In the genomic region with DNA sequence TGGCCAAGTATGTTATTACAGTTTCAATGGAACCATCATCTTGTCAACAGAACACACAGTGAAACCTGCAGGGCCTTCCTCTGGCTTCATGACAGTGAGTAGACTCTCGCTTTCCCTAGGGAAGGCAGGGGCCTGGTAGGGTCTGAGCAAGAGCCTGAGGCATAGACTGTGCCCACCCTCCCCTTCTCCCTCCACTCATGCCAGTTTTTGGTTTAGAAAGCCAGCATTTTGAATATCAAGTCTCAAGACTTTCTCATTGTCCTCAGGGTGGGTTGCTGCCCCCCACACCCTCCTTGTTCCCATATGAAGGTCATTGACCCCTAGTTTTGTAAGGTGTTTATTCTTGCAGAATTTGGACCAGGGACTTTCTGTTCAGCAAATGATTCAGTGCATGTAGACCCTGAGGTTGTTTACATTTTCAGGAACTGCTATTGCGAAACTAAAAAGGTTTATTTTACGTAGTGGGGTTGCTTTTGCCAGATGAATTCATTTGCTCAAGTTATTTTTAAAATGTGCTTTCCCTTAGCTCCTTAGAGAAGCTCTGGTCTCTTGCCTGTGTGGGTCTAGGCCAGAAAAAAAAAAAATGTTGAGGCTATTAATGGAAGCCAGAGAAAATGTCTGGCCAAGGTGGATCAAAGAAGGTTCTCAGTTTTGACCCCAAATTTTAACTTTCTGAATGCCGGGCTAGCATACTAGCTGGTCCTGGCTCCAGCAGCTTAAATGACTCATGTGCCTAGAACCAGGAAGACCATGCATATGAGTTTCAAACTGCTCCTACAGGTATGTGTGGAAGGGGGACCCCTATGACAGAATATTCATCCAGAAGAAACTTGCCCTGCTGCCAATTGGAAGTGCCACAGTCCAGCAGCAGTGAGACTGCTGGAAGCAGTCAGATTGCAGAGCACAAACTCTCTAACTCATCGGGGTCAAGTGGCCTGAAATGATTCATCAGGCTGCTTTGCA, we compare ENCODE assay signal across 10 cellular contexts. TPM values are rescaled to one million over a fixed set of nuclear protein-coding genes. Genes with fewer than 3 reads are reported as not detected.
DNase-seq lines count a peak whose midpoint lies in the region; ATAC-seq and TF ChIP-seq lines count a peak whose summit lies in the region.
"Had no signal": no experiment of that assay in that cellular context is flagged by ENCODE, and none has a peak within 500 bp of the region (broad histone marks: within the 10 kb centered on the region; RNA-seq: fewer than 3 reads in every experiment).

No MANE protein-coding gene starts in this region.

- H3K4me2 ChIP-seq in GM23248 (ENCODE audit: unreplicated experiment), result no peak overlapping the region
- peak overlapping the region; percentile 33 for H3K4me2 ChIP-seq in hepatocyte

- H2AFZ ChIP-seq in GM23248, result no peak overlapping the region; the same call in 1 of the 2 replicates
- H2AFZ ChIP-seq in hepatocyte, result no peak overlapping the region
- H2AFZ ChIP-seq: parathyroid adenoma had no signal

- peak; percentile 63 for DNase-seq in GM23248
- peak; percentile 8 for DNase-seq in UCSD-AML1 (lab: John Stamatoyannopoulos, UW; ENCODE audit: unreplicated experiment)
- DNase-seq in hepatocyte (ENCODE audit: low spot score), result peak; percentile 45
- DNase-seq in upper lobe of right lung, result no peak
- no peak for DNase-seq in NCI-H1092 (lab: John Stamatoyannopoulos, UW)
- no peak for DNase-seq in 8988T
- DNase-seq in activated naive CD4-positive, alpha-beta T cell treated with anti-CD3 and anti-CD28 coated beads, Interleukin-2, amount 50 U/mL, for 72 hours (ENCODE audit: low spot score in 2 of 2), result no peak

- in situ Hi-C loops in GM23248 (cut with MboI), result loop anchor here (10.0 to 25.0 kb wide), 2 partner anchors 65 to 502 kb away; no protein-coding TSS in a partner anchor

- no peaks in the 10 kb centered on the region for H3K9me3 Mint-ChIP-seq in activated naive CD4-positive, alpha-beta T cell treated with anti-CD3 and anti-CD28 coated beads, Interleukin-2, amount 50 U/mL, for 72 hours
- H3K9me3 Mint-ChIP-seq: activated T-helper 1 cell treated with anti-CD3 and anti-CD28 coated beads, Interleukin-12 subunit alpha, Interleukin-12 subunit beta, Interleukin-2, Interleukin-4 antibody, amounts not matched to agents 30 ng/mL and 10 ng/mL and 1 ng/mL, durations not matched to agents 14 hours and 24 hours and 36 hours; IgD-negative memory B cell had no signal

- WGBS in GM23248 (ENCODE audit: low coverage in 1 of 2, low lambda C conversion rate in 2 of 2, missing lambda C conversion rate in 2 of 2), 2 experiments, result 21 to 22% methylated on average over 5 of the region's 5 CpGs
- WGBS in hepatocyte (ENCODE audit: low lambda C conversion rate, missing lambda C conversion rate), result 54% methylated on average over 5 of the region's 5 CpGs

- intact Hi-C loops in upper lobe of right lung (cut with DNase I), result no loop called here

- H3K9me2 ChIP-seq in GM23248 (ENCODE audit: insufficient read depth) (no peaks in the 10 kb centered on the region), hepatocyte (replicated peaks; ENCODE audit: insufficient read depth) (no peaks in the 10 kb centered on the region)

- peak overlapping the region; percentile 12; the same call in 1 of the 2 replicates for H3K27ac ChIP-seq in GM23248
- peak overlapping the region; percentile 80 for H3K27ac ChIP-seq in hepatocyte
- H3K27ac ChIP-seq in upper lobe of right lung, result peak overlapping the region; percentile 25
- H3K27ac ChIP-seq: parathyroid adenoma had no signal

- H4K20me1 ChIP-seq in GM23248 (ENCODE audit: insufficient read depth), result no peaks in the 10 kb centered on the region
- H4K20me1 ChIP-seq in hepatocyte (ENCODE audit: insufficient read depth, poor library complexity, severe bottlenecking), result no peaks in the 10 kb centered on the region

- H3K27me3 ChIP-seq in GM23248 (replicated peaks; ENCODE audit: insufficient read depth) (no peaks in the 10 kb centered on the region), hepatocyte (no peaks in the 10 kb centered on the region), upper lobe of right lung (no peaks in the 10 kb centered on the region)

- no peaks in the 10 kb centered on the region for H3K36me3 ChIP-seq in GM23248 (ENCODE audit: low read depth)
- H3K36me3 ChIP-seq in hepatocyte (replicated peaks; ENCODE audit: insufficient read depth, low read depth), result no peaks in the 10 kb centered on the region
- peaks cover 8% of the 10 kb centered on the region for H3K36me3 ChIP-seq in upper lobe of right lung

- H3K4me3 ChIP-seq in GM23248, result no peak overlapping the region
- H3K4me3 ChIP-seq in hepatocyte, result no peak overlapping the region
- no peak overlapping the region for H3K4me3 ChIP-seq in upper lobe of right lung

- H3K36me3 Mint-ChIP-seq in activated naive CD4-positive, alpha-beta T cell treated with anti-CD3 and anti-CD28 coated beads, Interleukin-2, amount 50 U/mL, for 72 hours, result peaks cover 0 to 5% of the 10 kb centered on the region in 2 donors

- H3F3A ChIP-seq in GM23248 (ENCODE audit: insufficient read depth), result peaks cover 9% of the 10 kb centered on the region

- ATAC-seq in upper lobe of right lung, result peak; percentile 62
- no peak for ATAC-seq in activated naive CD4-positive, alpha-beta T cell treated with anti-CD3 and anti-CD28 coated beads, Interleukin-2, amount 50 U/mL, for 72 hours

- no peak overlapping the region for H3K9ac ChIP-seq in GM23248
- H3K9ac ChIP-seq: parathyroid adenoma had no signal

- H3K4me1 ChIP-seq in GM23248 (ENCODE audit: insufficient read depth) (peaks cover 20% of the 10 kb centered on the region), hepatocyte (ENCODE audit: insufficient read depth) (peaks cover 16% of the 10 kb centered on the region), upper lobe of right lung (peaks cover 22% of the 10 kb centered on the region)
- H3K4me1 ChIP-seq: parathyroid adenoma had no signal

- TF ChIP-seq CTCF in hepatocyte (IDR thresholded peaks at IDR 0.05; ENCODE audit: poor library complexity) (no peak), upper lobe of right lung (IDR thresholded peaks at IDR 0.05) (no peak)

- H3K27ac Mint-ChIP-seq in activated naive CD4-positive, alpha-beta T cell treated with anti-CD3 and anti-CD28 coated beads, Interleukin-2, amount 50 U/mL, for 72 hours, result no peak overlapping the region
- H3K27ac Mint-ChIP-seq: activated T-helper 1 cell treated with anti-CD3 and anti-CD28 coated beads, Interleukin-12 subunit alpha, Interleukin-12 subunit beta, Interleukin-2, Interleukin-4 antibody, amounts not matched to agents 30 ng/mL and 10 ng/mL and 1 ng/mL, durations not matched to agents 14 hours and 24 hours and 36 hours; IgD-negative memory B cell had no signal

- H3K9me3 ChIP-seq in GM23248 (ENCODE audit: low read depth), result no peaks in the 10 kb centered on the region
- H3K9me3 ChIP-seq in hepatocyte (ENCODE audit: low read depth), result no peaks in the 10 kb centered on the region
- H3K9me3 ChIP-seq in upper lobe of right lung, result no peaks in the 10 kb centered on the region

- no peaks in the 10 kb centered on the region for H3K79me2 ChIP-seq in GM23248 (ENCODE audit: insufficient read depth)
- no peaks in the 10 kb centered on the region for H3K79me2 ChIP-seq in hepatocyte
- H3K79me2 ChIP-seq: parathyroid adenoma had no signal

RNA-seq across cellular contexts. Expression of gene MOB3B, which starts 10.1 kb away (rescaled TPM):
- not detected in 2 replicates for total RNA-seq in GM23248 (2014; rRNA removed; shearing (Covaris generic))
- 0.06 and 0.08 TPM in 2 replicates for polyA plus RNA-seq in GM23248 (2016; fragmentation: Nextera tagmentation; extraction: Ambion mirVana)
- total RNA-seq in hepatocyte, result 13.3 and 14.1 TPM in 2 replicates
- 8.5 and 13.5 TPM in 2 replicates for polyA plus RNA-seq in hepatocyte
- total RNA-seq in upper lobe of right lung, result 17.8 TPM
- total RNA-seq in activated naive CD4-positive, alpha-beta T cell treated with anti-CD3 and anti-CD28 coated beads, Interleukin-2, amount 50 U/mL, for 72 hours, result 1 to 10 TPM; 1.3 to 2.3 TPM

RNA-seq across cellular contexts. Expression of gene IFNK, which starts 15.7 kb away (rescaled TPM):
- total RNA-seq in GM23248 (2014; rRNA removed; shearing (Covaris generic)), result not detected in 2 replicates
- polyA plus RNA-seq in GM23248 (2016; fragmentation: Nextera tagmentation; extraction: Ambion mirVana) (not detected in 2 replicates), hepatocyte (0.36 TPM in 1 of 2 replicates, not detected in the other)
- total RNA-seq in hepatocyte (not detected in 2 replicates), upper lobe of right lung (not detected)
- total RNA-seq in activated naive CD4-positive, alpha-beta T cell treated with anti-CD3 and anti-CD28 coated beads, Interleukin-2, amount 50 U/mL, for 72 hours, result not detected
- total RNA-seq: activated T-helper 1 cell treated with anti-CD3 and anti-CD28 coated beads, Interleukin-12 subunit alpha, Interleukin-12 subunit beta, Interleukin-2, Interleukin-4 antibody, amounts not matched to agents 30 ng/mL and 10 ng/mL and 1 ng/mL, durations not matched to agents 14 hours and 24 hours and 36 hours had no signal
- polyA plus RNA-seq: IgD-negative memory B cell had no signal

RNA-seq across cellular contexts. Expression of gene C9orf72, which starts 33.5 kb away (rescaled TPM):
- 4.0 and 5.1 TPM in 2 replicates for total RNA-seq in GM23248 (2014; rRNA removed; shearing (Covaris generic))
- polyA plus RNA-seq in GM23248 (2016; fragmentation: Nextera tagmentation; extraction: Ambion mirVana) (3.3 and 3.6 TPM in 2 replicates), hepatocyte (9.3 and 12.4 TPM in 2 replicates)
- total RNA-seq in hepatocyte (30.3 and 32.7 TPM in 2 replicates), upper lobe of right lung (16.8 TPM)
- total RNA-seq in activated naive CD4-positive, alpha-beta T cell treated with anti-CD3 and anti-CD28 coated beads, Interleukin-2, amount 50 U/mL, for 72 hours, result 10 to 100 TPM; 13.9 to 19.6 TPM

Comparison
In these comparisons a context has a peak if more than half of its experiments do, and no peak if none do; other contexts are left out.
1. DNase-seq: peak in GM23248 (single experiment), UCSD-AML1 (single experiment) and hepatocyte (single experiment); none in upper lobe of right lung (single experiment), NCI-H1092 (single experiment), 8988T (single experiment) and activated naive CD4-positive, alpha-beta T cell treated with anti-CD3 and anti-CD28 coated beads, Interleukin-2, amount 50 U/mL, for 72 hours (0 of 2).
2. H3K27ac ChIP-seq: peak in every context shown above with its lines; median percentile 80 in hepatocyte; 25 in upper lobe of right lung; 12 in GM23248.